1 cellular context compared by ENCODE assay signal in genomic region chr10:118956253-118957140, GRCh38.
TF ChIP-seq lines count a peak whose summit lies in the region.

No MANE protein-coding gene starts in this region.

TF ChIP-seq in A549, 52 proteins besides CTCF, POLR2A, EP300 and RAD21:
- no peak for TF ChIP-seq E2F6 (IDR thresholded peaks at IDR 0.05; ENCODE audit: borderline replicate concordance, low read depth)
- no peak for TF ChIP-seq NR3C1 (IDR thresholded peaks at IDR 0.05)
- no peak for TF ChIP-seq PBX3 (IDR thresholded peaks at IDR 0.05)
- TF ChIP-seq MYC (IDR thresholded peaks at IDR 0.05; ENCODE audit: borderline replicate concordance, low read length): no peak
- TF ChIP-seq ESRRA (IDR thresholded peaks at IDR 0.05; ENCODE audit: borderline replicate concordance, low read length): no peak
- TF ChIP-seq USF2 (IDR thresholded peaks at IDR 0.05): no peak
- TF ChIP-seq RARB (CRISPR knock-in tag; IDR thresholded peaks at IDR 0.05): no peak
- TF ChIP-seq CBX8 (IDR thresholded peaks at IDR 0.05): no peak
- TF ChIP-seq BHLHE40 (IDR thresholded peaks at IDR 0.05; ENCODE audit: low read depth, low read length): no peak
- no peak for TF ChIP-seq PHF8 (IDR thresholded peaks at IDR 0.05; ENCODE audit: borderline replicate concordance, low read depth)
- TF ChIP-seq TP53 (CRISPR knock-in tag; IDR thresholded peaks at IDR 0.05): no peak
- TF ChIP-seq ZNF302 (CRISPR knock-in tag; IDR thresholded peaks at IDR 0.05): no peak
- no peak for TF ChIP-seq KDM5A (IDR thresholded peaks at IDR 0.05)
- TF ChIP-seq RCOR1 (IDR thresholded peaks at IDR 0.05; ENCODE audit: low read depth, low read length): no peak
- TF ChIP-seq SREBF2 (IDR thresholded peaks at IDR 0.05): no peak
- no peak for TF ChIP-seq HES2 (IDR thresholded peaks at IDR 0.05)
- no peak for TF ChIP-seq FOSB (CRISPR knock-in tag; IDR thresholded peaks at IDR 0.05)
- no peak for TF ChIP-seq HOXB5 (CRISPR knock-in tag; IDR thresholded peaks at IDR 0.05)
- no peak for TF ChIP-seq NFE2L2 (conservative IDR thresholded peaks at IDR 0.05; ENCODE audit: low read length)
- TF ChIP-seq ZFP36 (IDR thresholded peaks at IDR 0.05; ENCODE audit: borderline replicate concordance, partially characterized antibody): no peak
